Comparison of ENCODE assay signal across 16 cellular contexts in genomic region chr13:45316996-45317395, GRCh38. TPM values are rescaled to one million over a fixed set of nuclear protein-coding genes. Genes with fewer than 3 reads are reported as not detected.
DNase-seq lines count a peak whose midpoint lies in the region; ATAC-seq, FAIRE-seq and TF ChIP-seq lines count a peak whose summit lies in the region.
"Had no signal": no experiment of that assay in that cellular context is flagged by ENCODE, and none has a peak within 500 bp of the region (broad histone marks: within the 10 kb centered on the region; RNA-seq: fewer than 3 reads in every experiment).

No MANE protein-coding gene starts in this region.

- no peaks in the 10 kb centered on the region for H3K36me3 Mint-ChIP-seq in HFFc6 (ENCODE audit: low read depth)
- H3K36me3 Mint-ChIP-seq: CD4-positive, CD25-positive, alpha-beta regulatory T cell had no signal

- POLR2A ChIA-PET in HepG2 (lab: Yijun Ruan, JAX), result interaction anchor here (1.2 to 2.2 kb wide), 5 partner anchors 8 to 24 kb away, joined by 4 to 19 read pairs (median 8); partner anchors contain the start of gene TPT1
- POLR2A ChIA-PET in GM12878 (lab: Charles Lee), result no interaction called here

- H3K9me3 Mint-ChIP-seq in HFFc6, result no peaks in the 10 kb centered on the region
- H3K9me3 Mint-ChIP-seq: CD4-positive, CD25-positive, alpha-beta regulatory T cell; H9 had no signal

- H2AFZ ChIP-seq in HepG2 (ENCODE audit: low read length), result no peak overlapping the region
- no peak overlapping the region for H2AFZ ChIP-seq in GM12878 (ENCODE audit: control insufficient read depth, low read depth, low read length)

- TF ChIP-seq POLR2A in HepG2 (IDR thresholded peaks at IDR 0.05; ENCODE audit: insufficient read depth in 1 of 2, low read depth in 2 of 2, low read length in 2 of 2) (no peak), right lobe of liver (IDR thresholded peaks at IDR 0.05) (no peak), GM12878 (IDR thresholded peaks at IDR 0.05; ENCODE audit: low read depth, low read length) (no peak)

- H3K4me3 ChIP-seq in HepG2 (replicated peaks in 1 of 3; ENCODE audit: insufficient read depth in 1 of 3, low read depth in 2 of 3, low read length in 3 of 3) (peak overlapping the region in 2 of 3 experiments; percentile 49 to 73; a peak in 2 of 6 replicates), right lobe of liver (no peak overlapping the region), GM12878 (no peak overlapping the region)
- H3K4me3 ChIP-seq: BLaER1 treated with 17β-estradiol and CSF1 and Interleukin-3, amounts not matched to agents 10 nM and 100 nM had no signal

- in situ Hi-C loops in HepG2 (cut with HindIII; ENCODE audit: extremely low pct_ligation_motif_present, low pct_unique_long_range_greater_than_20kb), result no loop called here
- in situ Hi-C loops in GM12878 (cut with MboI), result loop anchor here (25.0 kb wide), 1 partner anchor 830 kb away; no protein-coding TSS in a partner anchor

- TF ChIP-seq EP300 in HepG2 (IDR thresholded peaks at IDR 0.05; ENCODE audit: low read depth in 2 of 2, low read length in 2 of 2) (no peak), HepG2 (CRISPR knock-in tag; IDR thresholded peaks at IDR 0.05; ENCODE audit: borderline replicate concordance) (no peak), GM12878 (IDR thresholded peaks at IDR 0.05; ENCODE audit: borderline replicate concordance in 1 of 2, control insufficient read depth in 1 of 2, low read depth in 2 of 2, low read length in 2 of 2) (no peak)

- no peak overlapping the region for H3K4me3 Mint-ChIP-seq in HFFc6
- H3K4me3 Mint-ChIP-seq: CD4-positive, CD25-positive, alpha-beta regulatory T cell had no signal

- H3K4me1 ChIP-seq in HepG2 (ENCODE audit: insufficient read depth, low read length) (peaks cover 36% of the 10 kb centered on the region), right lobe of liver (peaks cover 0 to 13% (median 3%) of the 10 kb centered on the region in 4 donors), GM12878 (ENCODE audit: control insufficient read depth, insufficient read depth, low read length) (no peaks in the 10 kb centered on the region)

- no peaks in the 10 kb centered on the region; the same call in 1 of the 2 replicates for H3K27me3 Mint-ChIP-seq in HFFc6 (ENCODE audit: insufficient read depth)

- no peak overlapping the region for H3K27ac Mint-ChIP-seq in HFFc6

- intact Hi-C loops in HepG2 (cut with micrococcal nuclease; ENCODE audit: unreplicated experiment) (no loop called here), right lobe of liver (cut with DNase I) (no loop called here), GM12878 (cut with micrococcal nuclease; ENCODE audit: unreplicated experiment) (loop anchor here (10.0 kb wide), 1 partner anchor 402 kb away; no protein-coding TSS in a partner anchor)

- no peak for TF ChIP-seq RAD21 in HepG2 (CRISPR knock-in tag; IDR thresholded peaks at IDR 0.05)
- no peak for TF ChIP-seq RAD21 in GM12878 (IDR thresholded peaks at IDR 0.05; ENCODE audit: insufficient read depth, low read depth, low read length)

- H3K9ac ChIP-seq in HepG2 (ENCODE audit: insufficient read depth, low read depth, low read length), result no peak overlapping the region
- no peak overlapping the region for H3K9ac ChIP-seq in GM12878 (ENCODE audit: control insufficient read depth, insufficient read depth, low read length)
- H3K9ac ChIP-seq: BLaER1 treated with 17β-estradiol and CSF1 and Interleukin-3, amounts not matched to agents 10 nM and 100 nM had no signal

- CTCF ChIA-PET in HepG2 (lab: Yijun Ruan, JAX; ENCODE audit: low intra/inter-chr PET ratio, low total read pairs), result no interaction called here
- CTCF ChIA-PET in GM12878 (lab: Yijun Ruan, JAX), result interaction anchor here (1.3 to 1.6 kb wide), 2 partner anchors 8 to 77 kb away, joined by 4 to 8 read pairs; no protein-coding TSS in a partner anchor

- no TSS peak for BruUV-seq in HepG2 (replicated peaks; lab: Mats Ljungman, UMichigan)
- BruUV-seq in GM12878 (replicated peaks; lab: Mats Ljungman, UMichigan), result no TSS peak

- H3K27ac ChIP-seq in HepG2 (ENCODE audit: extremely low read length, insufficient read depth, low read length) (no peak overlapping the region), right lobe of liver (peak overlapping the region in 1 of 3 donors; percentile 64), GM12878 (ENCODE audit: control insufficient read depth, insufficient read depth) (no peak overlapping the region)
- H3K27ac ChIP-seq: HL-60 had no signal

- no peak for TF ChIP-seq CTCF in HepG2 (CRISPR knock-in tag; IDR thresholded peaks at IDR 0.05)
- TF ChIP-seq CTCF in right lobe of liver (IDR thresholded peaks at IDR 0.05), result no peak
- no peak for TF ChIP-seq CTCF in GM12878 (IDR thresholded peaks at IDR 0.05 in 2 of 3, conservative IDR thresholded peaks at IDR 0.05 in 1 of 3; ENCODE audit: control insufficient read depth in 2 of 3, extremely low read depth in 1 of 3, insufficient read depth in 1 of 3, low read depth in 3 of 3, low read length in 3 of 3)
- no peak for TF ChIP-seq CTCF in HFFc6 (IDR thresholded peaks at IDR 0.05)

- ATAC-seq in HepG2, result no peak
- ATAC-seq in right lobe of liver, result no peak
- ATAC-seq in GM12878, result no peak
- no peak for ATAC-seq in GM19467 (IDR thresholded peaks at IDR 0.05; ENCODE audit: unreplicated experiment)
- no peak for ATAC-seq in HG03565 (IDR thresholded peaks at IDR 0.05; ENCODE audit: unreplicated experiment)

- H3K9me3 ChIP-seq in HepG2 (ENCODE audit: low read length) (no peaks in the 10 kb centered on the region), right lobe of liver (no peaks in the 10 kb centered on the region), GM12878 (replicated peaks; ENCODE audit: control insufficient read depth, insufficient read depth, low read length) (no peaks in the 10 kb centered on the region)
- H3K9me3 ChIP-seq: BLaER1 treated with 17β-estradiol and CSF1 and Interleukin-3, amounts not matched to agents 10 nM and 100 nM had no signal

- H3K27me3 ChIP-seq in HepG2 (ENCODE audit: control insufficient read depth in 1 of 2, insufficient read depth in 2 of 2, low read length in 2 of 2), result no peaks in the 10 kb centered on the region; a peak in 1 of 5 replicates
- H3K27me3 ChIP-seq in right lobe of liver, result no peaks in the 10 kb centered on the region
- no peaks in the 10 kb centered on the region for H3K27me3 ChIP-seq in GM12878 (replicated peaks in 1 of 2; ENCODE audit: control insufficient read depth in 2 of 2, insufficient read depth in 2 of 2, low read length in 1 of 2)

- SMC1A ChIA-PET in GM12878 (lab: Charles Lee; ENCODE audit: uncharacterized antibody, unreplicated experiment), result interaction anchor here (1.3 to 2.0 kb wide), 3 partner anchors 15 to 270 kb away, joined by 4 read pairs; no protein-coding TSS in a partner anchor

- FAIRE-seq in HepG2 (lab: Jason Lieb, UNC) (no peak), GM12878 (lab: Jason Lieb, UNC) (no peak), islet of Langerhans (lab: Jason Lieb, UNC) (peak; percentile 90)

- H3K79me2 ChIP-seq in HepG2 (ENCODE audit: insufficient read depth, low read length) (no peaks in the 10 kb centered on the region), GM12878 (ENCODE audit: control insufficient read depth, insufficient read depth, low read length) (no peaks in the 10 kb centered on the region)

- H3K4me2 ChIP-seq in HepG2 (ENCODE audit: low read depth, low read length) (peak overlapping the region; percentile 94), GM12878 (ENCODE audit: control insufficient read depth, insufficient read depth) (no peak overlapping the region)

- RAD21 ChIA-PET in GM12878 (lab: Charles Lee; ENCODE audit: unreplicated experiment), result interaction anchor here (1.6 kb wide), 1 partner anchor 25 kb away, joined by 8 read pairs; no protein-coding TSS in a partner anchor

- H4K20me1 ChIP-seq in HepG2 (ENCODE audit: insufficient read depth, low read length) (no peaks in the 10 kb centered on the region), GM12878 (ENCODE audit: control insufficient read depth, insufficient read depth) (no peaks in the 10 kb centered on the region)
- H4K20me1 ChIP-seq: BLaER1 treated with 17β-estradiol and CSF1 and Interleukin-3, amounts not matched to agents 10 nM and 100 nM had no signal

- WGBS in HepG2 (ENCODE audit: low lambda C conversion rate), result 48% methylated on average over 5 of the region's 5 CpGs
- WGBS in right lobe of liver (ENCODE audit: insufficient coverage, low coverage, low lambda C conversion rate, missing lambda C conversion rate), result 65% methylated on average over 3 of the region's 5 CpGs
- 51% methylated on average over 5 of the region's 5 CpGs for WGBS in GM12878 (ENCODE audit: insufficient coverage, insufficient replicate concordance, low lambda C conversion rate, missing lambda C conversion rate)

- H3K36me3 ChIP-seq in HepG2 (replicated peaks in 1 of 2; ENCODE audit: control insufficient read depth in 1 of 2, insufficient read depth in 2 of 2, low read length in 2 of 2) (no peaks in the 10 kb centered on the region), right lobe of liver (no peaks in the 10 kb centered on the region), GM12878 (ENCODE audit: control insufficient read depth in 2 of 2, insufficient read depth in 2 of 2, low read length in 1 of 2) (no peaks in the 10 kb centered on the region)
- H3K36me3 ChIP-seq: BLaER1 treated with 17β-estradiol and CSF1 and Interleukin-3, amounts not matched to agents 10 nM and 100 nM had no signal

- DNase-seq in HepG2 (ENCODE audit: low spot score) (no peak), right lobe of liver (no peak), GM12878 (ENCODE audit: low read depth, low spot score) (no peak), T-helper 9 cell (no peak), HFFc6 (no peak)
- DNase-seq: 8988T; CD4-positive, CD25-positive, alpha-beta regulatory T cell; GF-D8; GOT3; H9; IMR-90 had no signal

- peaks cover 15% of the 10 kb centered on the region for H3K4me1 Mint-ChIP-seq in HFFc6 (ENCODE audit: low read depth)
- H3K4me1 Mint-ChIP-seq: CD4-positive, CD25-positive, alpha-beta regulatory T cell had no signal

RNA-seq across cellular contexts. Expression of gene TPT1, which starts 24.0 kb away (rescaled TPM):
- total RNA-seq in HepG2 (2016; rRNA removed; fragmentation: Illumina TruSeq; extraction: Trizol) (2,953 and 3,643 TPM in 2 replicates), right lobe of liver (1,000 to 10,000 TPM; 1,466 to 3,393 (median 2,295) TPM), GM12878 (2014; rRNA removed) (1,281 and 1,473 TPM in 2 replicates), GM12878 (2014; rRNA removed; fragmentation: Illumina TruSeq; extraction: Trizol) (4,303 and 4,333 TPM in 2 replicates), GM12878 (2021) (2,627 and 2,734 TPM in 2 replicates)
- 5,303 and 6,664 TPM in 2 replicates for total RNA-seq in HepG2 (2016; cell fraction: cytosol; rRNA removed; fragmentation: Illumina TruSeq; extraction: Trizol; ENCODE audit: low read depth)
- total RNA-seq in HepG2 (2016; cell fraction: insoluble cytoplasmic fraction; rRNA removed; fragmentation: Illumina TruSeq; extraction: Trizol), result 2,970 and 3,542 TPM in 2 replicates
- 9,739 and 11,902 TPM in 2 replicates for total RNA-seq in HepG2 (2016; cell fraction: membrane; rRNA removed; fragmentation: Illumina TruSeq; extraction: Trizol)
- total RNA-seq in HepG2 (2016; cell fraction: nucleus; rRNA removed; fragmentation: Illumina TruSeq; extraction: Trizol), result 1,024 and 1,100 TPM in 2 replicates
- polyA plus RNA-seq in HepG2 (2011; rRNA removed) (3,043 and 3,594 TPM in 2 replicates), GM12878 (2011; rRNA removed) (4,809 and 7,603 TPM in 2 replicates), GM12878 (2014; fragmentation: Illumina TruSeq; extraction: Trizol) (5,925 and 6,580 TPM in 2 replicates), GM12878 (2014; fragmentation: Nextera tagmentation; extraction: Ambion mirVana) (1,000 to 10,000 TPM; 1,130 to 2,045 TPM), GM12878 (2014; rRNA removed) (3,217 and 4,056 TPM in 2 replicates), GM12878 (2016; fragmentation: Nextera tagmentation; extraction: Ambion mirVana) (1,000 to 10,000 TPM; 1,038 to 1,104 TPM)
- polyA plus RNA-seq in HepG2 (2011; cell fraction: cytosol; rRNA removed), result 2,836 and 4,004 TPM in 2 replicates
- 570 and 845 TPM in 2 replicates for polyA plus RNA-seq in HepG2 (2011; cell fraction: nucleus; rRNA removed)
- polyA plus RNA-seq in HepG2 (2012), result 5,337 and 5,704 TPM in 2 replicates
- 11,602 and 12,956 TPM in 2 replicates for polyA plus RNA-seq in HepG2 (2016; cell fraction: cytosol; fragmentation: Illumina TruSeq; extraction: Trizol; ENCODE audit: low read depth)
- polyA plus RNA-seq in HepG2 (2016; cell fraction: insoluble cytoplasmic fraction; fragmentation: Illumina TruSeq; extraction: Trizol; ENCODE audit: low read depth), result 5,783 and 5,848 TPM in 2 replicates
- 16,998 and 18,264 TPM in 2 replicates for polyA plus RNA-seq in HepG2 (2016; cell fraction: membrane; fragmentation: Illumina TruSeq; extraction: Trizol; ENCODE audit: low read depth)
- polyA plus RNA-seq in HepG2 (2016; cell fraction: nucleus; fragmentation: Illumina TruSeq; extraction: Trizol; ENCODE audit: insufficient read depth, low read depth), result 2,722 and 2,790 TPM in 2 replicates
- polyA minus RNA-seq in HepG2 (2011; rRNA and poly(A)+ RNA removed; ENCODE audit: low replicate concordance), result 500 and 577 TPM in 2 replicates
- 1,023 and 1,248 TPM in 2 replicates for polyA minus RNA-seq in HepG2 (2011; cell fraction: cytosol; rRNA and poly(A)+ RNA removed)
- 474 and 559 TPM in 2 replicates for polyA minus RNA-seq in HepG2 (2011; cell fraction: nucleus; rRNA and poly(A)+ RNA removed)
- 320 TPM in 2 replicates for total RNA-seq in GM12878 (2013; cell fraction: nucleolus; rRNA removed)
- polyA plus RNA-seq in GM12878 (2011; ENCODE audit: low read depth), result 5,474 TPM
- polyA plus RNA-seq in GM12878 (2011; cell fraction: cytosol; rRNA removed), result 1,726 and 1,821 TPM in 2 replicates
- 609 and 739 TPM in 2 replicates for polyA plus RNA-seq in GM12878 (2011; cell fraction: nucleus; rRNA removed)
- polyA plus RNA-seq in GM12878 (2012), result 5,531 and 6,124 TPM in 2 replicates
- 908 and 1,248 TPM in 2 replicates for polyA minus RNA-seq in GM12878 (2011; rRNA and poly(A)+ RNA removed)
- 467 and 491 TPM in 2 replicates for polyA minus RNA-seq in GM12878 (2011; cell fraction: cytosol; rRNA and poly(A)+ RNA removed)
- 161 and 255 TPM in 2 replicates for polyA minus RNA-seq in GM12878 (2011; cell fraction: nucleus; rRNA and poly(A)+ RNA removed)
- 1,000 to 10,000 TPM; 2,421 to 2,688 (median 2,563) TPM for total RNA-seq in HFFc6 (2021; fragmentation: NEBNext Ultra II Directional; extraction: Animal tissue kit (Norgen Biotek cat#: 25700))

Comparison
In these comparisons a context has a peak if more than half of its experiments do, and no peak if none do; other contexts are left out.
1. H3K4me3 ChIP-seq: peak in HepG2 (2 of 3); none in right lobe of liver (0 of 3) and GM12878 (single experiment).
2. Of the 75 proteins assayed by ChIP-seq in both HepG2 and GM12878: peak only in HepG2: CHD4; only in GM12878: ZNF687; in both: none; in neither: 73.